Comparison of ENCODE assay signal across 25 cellular contexts in genomic region chr12:125435871-125436270, GRCh38.
"Had no signal": no experiment of that assay in that cellular context is flagged by ENCODE, and none has a peak within 500 bp of the region (broad histone marks: within the 10 kb centered on the region; RNA-seq: fewer than 3 reads in every experiment).

No MANE protein-coding gene starts in this region.

- H3K27ac ChIP-seq: brain microvascular endothelial cell, coronary artery, epithelial cell of prostate had no signal

- H3K4me1 Mint-ChIP-seq: activated CD4-positive, alpha-beta memory T cell treated with anti-CD3 and anti-CD28 coated beads, Interleukin-2, amount 10 ng/mL, durations not matched to agents 7 days and 5 days; activated CD4-positive, alpha-beta T cell treated with anti-CD3 and anti-CD28 coated beads for 36 hours; activated CD4-positive, alpha-beta T cell treated with anti-CD3 and anti-CD28 coated beads, Interleukin-2, amount 10 ng/mL, durations not matched to agents 7 days and 5 days; activated naive CD4-positive, alpha-beta T cell treated with anti-CD3 and anti-CD28 coated beads, Interleukin-2, amount 10 ng/mL, durations not matched to agents 7 days and 5 days; activated naive CD8-positive, alpha-beta T cell treated with anti-CD3 and anti-CD28 coated beads, Interleukin-2, amount 10 ng/mL, durations not matched to agents 7 days and 5 days; central memory CD8-positive, alpha-beta T cell had no signal

- H3K4me3 ChIP-seq: coronary artery had no signal

- H3K9me3 Mint-ChIP-seq: central memory CD8-positive, alpha-beta T cell; dendritic cell treated with granulocyte-macrophage colony-stimulating factor and Interleukin-4, amounts not matched to agents 40 ng/mL and 50 ng/mL, for 4 days had no signal

- H3K36me3 ChIP-seq: brain microvascular endothelial cell had no signal

- H3K27me3 ChIP-seq: brain microvascular endothelial cell had no signal

- DNase-seq: activated CD4-positive, alpha-beta memory T cell treated with anti-CD3 and anti-CD28 coated beads, Interleukin-2, amount 10 ng/mL, durations not matched to agents 7 days and 5 days; activated CD4-positive, alpha-beta T cell treated with anti-CD3 and anti-CD28 coated beads for 36 hours; activated CD4-positive, alpha-beta T cell treated with anti-CD3 and anti-CD28 coated beads, Interleukin-2, amount 10 ng/mL, durations not matched to agents 7 days and 5 days; activated CD4-positive, alpha-beta T cell treated with anti-CD3 and anti-CD28 coated beads, Interleukin-2, amount 50 U/mL, for 4 hours; activated CD4-positive, CD25-positive, alpha-beta regulatory T cell; activated CD4-positive, CD25-positive, alpha-beta regulatory T cell treated with anti-CD3 and anti-CD28 coated beads, Interleukin-2, amount 50 U/mL, for 72 hours; activated CD8-positive, alpha-beta memory T cell treated with anti-CD3 and anti-CD28 coated beads, Interleukin-2, amount 50 U/mL, for 48 hours; activated gamma-delta T cell; activated naive CD4-positive, alpha-beta T cell; activated naive CD4-positive, alpha-beta T cell treated with anti-CD3 and anti-CD28 coated beads, Interleukin-2, amount 10 ng/mL, durations not matched to agents 7 days and 5 days; activated naive CD8-positive, alpha-beta T cell treated with anti-CD3 and anti-CD28 coated beads, Interleukin-2, amount 10 ng/mL, durations not matched to agents 7 days and 5 days; activated T-cell treated with anti-CD3 and anti-CD28 coated beads for 4 hours; activated T-cell treated with anti-CD3 and anti-CD28 coated beads, Interleukin-2, amount 50 U/mL, for 24 hours; activated T-cell treated with anti-CD3 and anti-CD28 coated beads, Interleukin-2, amount 50 U/mL, for 72 hours; brain microvascular endothelial cell; effector CD4-positive, alpha-beta T cell; effector memory CD8-positive, alpha-beta T cell; foreskin fibroblast; head of caudate nucleus; T-helper 2 cell had no signal

- ATAC-seq: activated CD4-positive, alpha-beta T cell treated with anti-CD3 and anti-CD28 coated beads for 36 hours; activated naive CD4-positive, alpha-beta T cell treated with anti-CD3 and anti-CD28 coated beads, Interleukin-2, amount 50 U/mL, for 72 hours; effector memory CD8-positive, alpha-beta T cell had no signal

- H3K36me3 Mint-ChIP-seq: activated naive CD4-positive, alpha-beta T cell treated with anti-CD3 and anti-CD28 coated beads, Interleukin-2, amount 10 ng/mL, durations not matched to agents 7 days and 5 days; activated naive CD4-positive, alpha-beta T cell treated with anti-CD3 and anti-CD28 coated beads, Interleukin-2, amount 50 U/mL, for 72 hours; activated naive CD8-positive, alpha-beta T cell treated with anti-CD3 and anti-CD28 coated beads, Interleukin-2, amount 10 ng/mL, durations not matched to agents 7 days and 5 days had no signal

- H3K27me3 Mint-ChIP-seq: activated CD4-positive, alpha-beta memory T cell treated with anti-CD3 and anti-CD28 coated beads, Interleukin-2, amount 10 ng/mL, durations not matched to agents 7 days and 5 days; activated naive CD4-positive, alpha-beta T cell treated with anti-CD3 and anti-CD28 coated beads, Interleukin-2, amount 10 ng/mL, durations not matched to agents 7 days and 5 days; activated T-cell treated with anti-CD3 and anti-CD28 coated beads, Interleukin-2, amount 50 U/mL, for 24 hours; central memory CD8-positive, alpha-beta T cell; dendritic cell treated with granulocyte-macrophage colony-stimulating factor and Interleukin-4, amounts not matched to agents 40 ng/mL and 50 ng/mL, for 4 days; effector memory CD8-positive, alpha-beta T cell had no signal

- H3K4me3 Mint-ChIP-seq: activated CD4-positive, alpha-beta memory T cell treated with anti-CD3 and anti-CD28 coated beads, Interleukin-2, amount 10 ng/mL, durations not matched to agents 7 days and 5 days; activated CD4-positive, alpha-beta T cell treated with anti-CD3 and anti-CD28 coated beads for 36 hours; activated CD4-positive, alpha-beta T cell treated with anti-CD3 and anti-CD28 coated beads, Interleukin-2, amount 10 ng/mL, durations not matched to agents 7 days and 5 days; activated naive CD4-positive, alpha-beta T cell treated with anti-CD3 and anti-CD28 coated beads, Interleukin-2, amount 10 ng/mL, durations not matched to agents 7 days and 5 days; activated naive CD8-positive, alpha-beta T cell treated with anti-CD3 and anti-CD28 coated beads, Interleukin-2, amount 10 ng/mL, durations not matched to agents 7 days and 5 days; activated T-cell treated with anti-CD3 and anti-CD28 coated beads, Interleukin-2, amount 50 U/mL, for 24 hours; activated T-cell treated with anti-CD3 and anti-CD28 coated beads, Interleukin-2, amount 50 U/mL, for 72 hours; central memory CD8-positive, alpha-beta T cell; dendritic cell treated with granulocyte-macrophage colony-stimulating factor and Interleukin-4, amounts not matched to agents 40 ng/mL and 50 ng/mL, for 4 days; effector memory CD8-positive, alpha-beta T cell had no signal

- H3K27ac Mint-ChIP-seq: activated CD4-positive, alpha-beta memory T cell treated with anti-CD3 and anti-CD28 coated beads, Interleukin-2, amount 10 ng/mL, durations not matched to agents 7 days and 5 days; activated CD4-positive, alpha-beta T cell treated with anti-CD3 and anti-CD28 coated beads for 36 hours; activated CD4-positive, alpha-beta T cell treated with anti-CD3 and anti-CD28 coated beads, Interleukin-2, amount 10 ng/mL, durations not matched to agents 7 days and 5 days; activated naive CD4-positive, alpha-beta T cell treated with anti-CD3 and anti-CD28 coated beads, Interleukin-2, amount 10 ng/mL, durations not matched to agents 7 days and 5 days; activated naive CD4-positive, alpha-beta T cell treated with anti-CD3 and anti-CD28 coated beads, Interleukin-2, amount 50 U/mL, for 72 hours; activated naive CD8-positive, alpha-beta T cell treated with anti-CD3 and anti-CD28 coated beads, Interleukin-2, amount 10 ng/mL, durations not matched to agents 7 days and 5 days; activated T-cell treated with anti-CD3 and anti-CD28 coated beads, Interleukin-2, amount 50 U/mL, for 24 hours; activated T-cell treated with anti-CD3 and anti-CD28 coated beads, Interleukin-2, amount 50 U/mL, for 72 hours; dendritic cell treated with granulocyte-macrophage colony-stimulating factor and Interleukin-4, amounts not matched to agents 40 ng/mL and 50 ng/mL, for 4 days; effector memory CD8-positive, alpha-beta T cell had no signal
